21 cellular contexts compared by ENCODE assay signal in genomic region chr12:68601767-68602166, GRCh38.
"Had no signal": no experiment of that assay in that cellular context is flagged by ENCODE, and none has a peak within 500 bp of the region (broad histone marks: within the 10 kb centered on the region; RNA-seq: fewer than 3 reads in every experiment).

No MANE protein-coding gene starts in this region.

- ATAC-seq: body of pancreas, heart right ventricle, left ventricle myocardium superior, mucosa of descending colon had no signal

- H3K4me3 ChIP-seq: body of pancreas, esophagus muscularis mucosa, heart right ventricle, mucosa of descending colon, vagina had no signal

- H3K36me3 Mint-ChIP-seq: activated CD4-positive, alpha-beta memory T cell treated with anti-CD3 and anti-CD28 coated beads for 36 hours; memory B cell; naive B cell had no signal

- H3K27ac Mint-ChIP-seq: activated CD4-positive, alpha-beta memory T cell treated with anti-CD3 and anti-CD28 coated beads for 36 hours; activated T-helper 1 cell treated with anti-CD3 and anti-CD28 coated beads, Interleukin-12 subunit alpha, Interleukin-12 subunit beta, Interleukin-2, Interleukin-4 antibody, amounts not matched to agents 30 ng/mL and 10 ng/mL and 1 ng/mL, durations not matched to agents 14 hours and 24 hours and 36 hours; memory B cell; stimulated activated naive CD8-positive, alpha-beta T cell treated with anti-CD3 and anti-CD28 coated beads, Interleukin-15, Interleukin-2, amounts not matched to agents 100 ng/mL and 50 ng/mL, for 24 hours had no signal

- H3K27me3 ChIP-seq: body of pancreas, esophagus muscularis mucosa, heart right ventricle, vagina had no signal

- H3K36me3 ChIP-seq: esophagus muscularis mucosa, heart right ventricle, vagina had no signal

- H3K4me3 Mint-ChIP-seq: activated CD4-positive, alpha-beta memory T cell treated with anti-CD3 and anti-CD28 coated beads for 36 hours; activated T-helper 1 cell treated with anti-CD3 and anti-CD28 coated beads, Interleukin-12 subunit alpha, Interleukin-12 subunit beta, Interleukin-2, Interleukin-4 antibody, amounts not matched to agents 30 ng/mL and 10 ng/mL and 1 ng/mL, durations not matched to agents 14 hours and 24 hours and 36 hours; memory B cell; naive B cell; stimulated activated naive CD8-positive, alpha-beta T cell treated with anti-CD3 and anti-CD28 coated beads, Interleukin-15, Interleukin-2, amounts not matched to agents 100 ng/mL and 50 ng/mL, for 24 hours had no signal

- H3K9me3 ChIP-seq: body of pancreas, esophagus muscularis mucosa, heart right ventricle, mucosa of descending colon, vagina had no signal

- H3K27ac ChIP-seq: body of pancreas, esophagus muscularis mucosa, heart right ventricle, vagina had no signal

- H3K4me1 ChIP-seq: body of pancreas, esophagus muscularis mucosa, heart right ventricle, vagina had no signal

- DNase-seq: activated CD4-positive, alpha-beta memory T cell treated with anti-CD3 and anti-CD28 coated beads for 36 hours; activated gamma-delta T cell treated with Interleukin-2 at 50 U/mL for 16 hours; activated T-cell treated with anti-CD3 and anti-CD28 coated beads for 4 hours; body of pancreas; dermis blood vessel endothelial cell; effector memory CD4-positive, alpha-beta T cell; heart right ventricle; left ventricle myocardium superior; mucosa of descending colon; naive B cell; posterior cingulate gyrus; retina; stimulated activated CD4-positive, alpha-beta T cell treated with anti-CD3 and anti-CD28 coated beads, Interleukin-12 subunit alpha, Interleukin-12 subunit beta, amount 100 ng/mL, for 4 hours; stimulated activated CD4-positive, alpha-beta T cell treated with anti-CD3 and anti-CD28 coated beads, Interleukin-1b, Interleukin-23, amount 100 ng/mL, for 48 hours; T-helper 2 cell; trophoblast cell had no signal

- H3K4me1 Mint-ChIP-seq: memory B cell had no signal

- H3K27me3 Mint-ChIP-seq: activated CD4-positive, alpha-beta memory T cell treated with anti-CD3 and anti-CD28 coated beads for 36 hours; naive B cell; stimulated activated naive CD8-positive, alpha-beta T cell treated with anti-CD3 and anti-CD28 coated beads, Interleukin-15, Interleukin-2, amounts not matched to agents 100 ng/mL and 50 ng/mL, for 24 hours had no signal

- H3K9me3 Mint-ChIP-seq: activated CD4-positive, alpha-beta memory T cell treated with anti-CD3 and anti-CD28 coated beads for 36 hours; activated T-helper 1 cell treated with anti-CD3 and anti-CD28 coated beads, Interleukin-12 subunit alpha, Interleukin-12 subunit beta, Interleukin-2, Interleukin-4 antibody, amounts not matched to agents 30 ng/mL and 10 ng/mL and 1 ng/mL, durations not matched to agents 14 hours and 24 hours and 36 hours; memory B cell; naive B cell; stimulated activated naive CD8-positive, alpha-beta T cell treated with anti-CD3 and anti-CD28 coated beads, Interleukin-15, Interleukin-2, amounts not matched to agents 100 ng/mL and 50 ng/mL, for 24 hours had no signal
